In the genomic region with DNA sequence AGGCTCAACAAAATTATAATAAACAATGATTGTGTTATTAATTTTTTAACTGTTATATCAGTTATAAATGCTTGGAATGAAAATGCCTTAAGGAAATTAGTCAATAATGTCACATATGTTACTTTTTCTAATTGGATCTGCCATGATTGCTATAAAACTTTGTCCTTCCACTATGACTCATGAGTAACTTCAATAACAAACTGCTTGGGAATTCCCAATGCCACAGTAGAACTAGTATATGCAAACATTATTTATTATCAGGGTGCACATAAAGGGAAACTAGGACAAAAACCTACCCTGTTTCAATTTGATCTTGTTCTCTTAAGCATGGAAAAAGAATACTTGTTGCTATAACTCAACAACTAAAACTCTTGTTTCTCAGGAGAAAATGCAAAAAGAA, we compare ENCODE assay signal across 19 cellular contexts. TPM values are rescaled to one million over a fixed set of nuclear protein-coding genes. Genes with fewer than 3 reads are reported as not detected.
"Had no signal": no experiment of that assay in that cellular context is flagged by ENCODE, and none has a peak within 500 bp of the region (broad histone marks: within the 10 kb centered on the region; RNA-seq: fewer than 3 reads in every experiment).

No MANE protein-coding gene starts in this region.

- H3K9me3 ChIP-seq: testis, upper lobe of right lung had no signal

- H3K79me2 ChIP-seq: parathyroid adenoma had no signal

- H2AFZ ChIP-seq: parathyroid adenoma had no signal

- H3K27me3 ChIP-seq: testis, upper lobe of right lung had no signal

- FAIRE-seq: bronchial epithelial cell, endometrium had no signal

- H3K4me3 ChIP-seq: lower lobe of right lung, testis, upper lobe of right lung had no signal

- DNase-seq: activated CD4-positive, alpha-beta memory T cell treated with anti-CD3 and anti-CD28 coated beads for 36 hours; activated gamma-delta T cell treated with Interleukin-2 at 50 U/mL for 16 hours; activated naive CD8-positive, alpha-beta T cell treated with anti-CD3 and anti-CD28 coated beads for 36 hours; activated T-cell treated with anti-CD3 and anti-CD28 coated beads, Interleukin-2, amount 50 U/mL, for 48 hours; hypothalamus; lower lobe of right lung; naive thymus-derived CD4-positive, alpha-beta T cell; retina; stimulated activated CD4-positive, alpha-beta T cell treated with anti-CD3 and anti-CD28 coated beads, Interleukin-4, amount 100 ng/mL, for 4 hours; stimulated activated naive CD8-positive, alpha-beta T cell treated with anti-CD3 and anti-CD28 coated beads, Interleukin-15, amount 100 ng/mL, for 72 hours; T1000; testis; upper lobe of right lung had no signal

- H3K27ac ChIP-seq: lower lobe of right lung, parathyroid adenoma, testis, upper lobe of right lung had no signal

- H3K9ac ChIP-seq: parathyroid adenoma had no signal

- H3K36me3 ChIP-seq: lower lobe of right lung, upper lobe of right lung had no signal

- H3K4me1 ChIP-seq: lower lobe of right lung, parathyroid adenoma, testis, upper lobe of right lung had no signal

RNA-seq across cellular contexts. Expression of a gene that starts 59.1 kb away (rescaled TPM):
- total RNA-seq: activated CD4-positive, alpha-beta memory T cell treated with anti-CD3 and anti-CD28 coated beads for 36 hours; activated naive CD8-positive, alpha-beta T cell treated with anti-CD3 and anti-CD28 coated beads for 36 hours; bronchial epithelial cell; chondrocyte; fibroblast of lung; lower lobe of right lung; mononuclear cell; naive thymus-derived CD4-positive, alpha-beta T cell; upper lobe of right lung had no signal
- polyA plus RNA-seq: fibroblast of lung; naive thymus-derived CD4-positive, alpha-beta T cell had no signal
